In genomic region chr3:66463054-66463631, GRCh38 we compare ENCODE assay signal across 17 cellular contexts. TPM values are rescaled to one million over a fixed set of nuclear protein-coding genes. Genes with fewer than 3 reads are reported as not detected.
DNase-seq lines count a peak whose midpoint lies in the region; ATAC-seq and TF ChIP-seq lines count a peak whose summit lies in the region.
"Had no signal": no experiment of that assay in that cellular context is flagged by ENCODE, and none has a peak within 500 bp of the region (broad histone marks: within the 10 kb centered on the region; RNA-seq: fewer than 3 reads in every experiment).

No MANE protein-coding gene starts in this region.

- in situ Hi-C loops in mammary epithelial cell (cut with MboI; ENCODE audit: low sequenced_read_pairs in 2 of 2) = no loop called here

- WGBS in mammary epithelial cell (ENCODE audit: low coverage, missing lambda C conversion rate) = 65% methylated on average over 7 of the region's 7 CpGs
- 80% methylated on average over 7 of the region's 7 CpGs for WGBS in mesenchymal stem cell

- no peak overlapping the region for H3K4me2 ChIP-seq in Karpas-422 (ENCODE audit: low read depth, low read length, poor library complexity, severe bottlenecking)
- H3K4me2 ChIP-seq in mammary epithelial cell (ENCODE audit: insufficient read depth, low read depth, low read length) = no peak overlapping the region
- no peak overlapping the region for H3K4me2 ChIP-seq in mesenchymal stem cell (ENCODE audit: low read length, poor library complexity, severe bottlenecking)

- no peak overlapping the region for H2BK5ac ChIP-seq in mesenchymal stem cell (ENCODE audit: low read depth, low read length, poor library complexity, severe bottlenecking)

- H3K14ac ChIP-seq in mesenchymal stem cell (ENCODE audit: low read length in 2 of 2) = no peak overlapping the region

- no peak overlapping the region for H3K23ac ChIP-seq in mesenchymal stem cell (ENCODE audit: low read length in 2 of 2)

- TF ChIP-seq CTCF in mammary epithelial cell (conservative IDR thresholded peaks at IDR 0.05 in 1 of 2, IDR thresholded peaks at IDR 0.05 in 1 of 2; ENCODE audit: extremely low read depth in 1 of 2, insufficient read depth in 1 of 2, low read depth in 1 of 2, low read length in 2 of 2) = no peak

- no TSS peak for BruUV-seq in mammary epithelial cell (replicated peaks; lab: Mats Ljungman, UMichigan)

- ATAC-seq in GM21526 (IDR thresholded peaks at IDR 0.05; ENCODE audit: low FRiP score, unreplicated experiment) = no peak
- ATAC-seq: activated CD8-positive, alpha-beta T cell treated with anti-CD3 and anti-CD28 coated beads, Interleukin-2, amount 10 ng/mL, durations not matched to agents 7 days and 5 days; natural killer cell treated with Interleukin-12 subunit alpha and Interleukin-12 subunit beta and Interleukin-15 and Interleukin-18, amount 100 ng/mL, for 72 hours; Panc1 had no signal

- DNase-seq in Karpas-422 (no peak), mammary epithelial cell (no peak), mesenchymal stem cell (peak; percentile 44), GM03348 (ENCODE audit: low spot score) (no peak), NCI-H774 (lab: John Stamatoyannopoulos, UW) (no peak)
- DNase-seq: activated CD8-positive, alpha-beta T cell treated with anti-CD3 and anti-CD28 coated beads, Interleukin-2, amount 10 ng/mL, durations not matched to agents 7 days and 5 days; activated effector memory CD4-positive, alpha-beta T cell treated with Interleukin-2 at 50 U/mL for 16 hours; anterior cingulate cortex; HCEC 1CT; hypothalamus; KBM-7; NCI-H146; NCI-H524 had no signal

- dilution Hi-C loops in mammary epithelial cell (cut with HindIII; ENCODE audit: low sequenced_read_pairs) = no loop called here

- no peaks in the 10 kb centered on the region for H3K9me2 ChIP-seq in Karpas-422 (replicated peaks; ENCODE audit: insufficient read depth, low read length)

- H3K18ac ChIP-seq in mesenchymal stem cell (ENCODE audit: low read depth in 1 of 2, low read length in 2 of 2) = no peak overlapping the region

- H3K4me1 ChIP-seq in Karpas-422 (ENCODE audit: low read length) = peaks cover 89% of the 10 kb centered on the region
- peaks cover 17% of the 10 kb centered on the region for H3K4me1 ChIP-seq in mammary epithelial cell (ENCODE audit: insufficient read depth, low read length)
- peaks cover 9% of the 10 kb centered on the region for H3K4me1 ChIP-seq in mesenchymal stem cell (ENCODE audit: control insufficient read depth, insufficient read depth, low read depth, low read length)
- H3K4me1 ChIP-seq in stomach smooth muscle (ENCODE audit: control insufficient read depth, insufficient read depth, low read length) = peaks cover 53% of the 10 kb centered on the region

- H2BK12ac ChIP-seq in mesenchymal stem cell (ENCODE audit: low read length in 2 of 2) = no peak overlapping the region

- H2AK5ac ChIP-seq in mesenchymal stem cell (ENCODE audit: low read length, severe bottlenecking) = no peak overlapping the region

- H2BK15ac ChIP-seq in mesenchymal stem cell (ENCODE audit: low read depth, poor library complexity, severe bottlenecking) = no peak overlapping the region

- H4K8ac ChIP-seq in mesenchymal stem cell (ENCODE audit: low read length) = no peak overlapping the region

- H2BK120ac ChIP-seq in mesenchymal stem cell (ENCODE audit: low read depth, low read length) = no peak overlapping the region

- CTCF ChIA-PET in mammary epithelial cell (lab: Charles Lee; ENCODE audit: low non-redundant PET) = interaction anchor here (0.7 kb wide), 1 partner anchor 12 kb away, joined by 3 read pairs; no protein-coding TSS in a partner anchor

- no peak overlapping the region for H3K4me3 ChIP-seq in Karpas-422 (ENCODE audit: low read length)
- no peak overlapping the region for H3K4me3 ChIP-seq in mammary epithelial cell (replicated peaks in 1 of 3; ENCODE audit: insufficient read depth in 1 of 3, low read depth in 2 of 3, low read length in 3 of 3)
- no peak overlapping the region for H3K4me3 ChIP-seq in mesenchymal stem cell (ENCODE audit: insufficient read depth in 1 of 2, low read depth in 1 of 2, low read length in 2 of 2)
- peak overlapping the region in 1 of 2 donors; percentile 47 for H3K4me3 ChIP-seq in stomach smooth muscle (ENCODE audit: low read length in 2 of 2)

- H4K91ac ChIP-seq in mesenchymal stem cell (ENCODE audit: low read length) = no peak overlapping the region

- no peaks in the 10 kb centered on the region for H3K9me3 ChIP-seq in Karpas-422 (ENCODE audit: low read length)
- H3K9me3 ChIP-seq in mammary epithelial cell (replicated peaks; ENCODE audit: insufficient read depth, low read length) = no peaks in the 10 kb centered on the region
- no peaks in the 10 kb centered on the region for H3K9me3 ChIP-seq in mesenchymal stem cell (ENCODE audit: control insufficient read depth, low read length)
- H3K9me3 ChIP-seq in stomach smooth muscle (ENCODE audit: control insufficient read depth in 2 of 2, low read length in 2 of 2) = no peaks in the 10 kb centered on the region

- H3K9ac ChIP-seq in Karpas-422 (ENCODE audit: low read length) (peak overlapping the region; percentile 31; the same call in 1 of the 2 replicates), mammary epithelial cell (ENCODE audit: insufficient read depth, low read length) (no peak overlapping the region), mesenchymal stem cell (ENCODE audit: low read length) (no peak overlapping the region), stomach smooth muscle (ENCODE audit: low read length in 2 of 2) (no peak overlapping the region)

- H3K36me3 ChIP-seq in Karpas-422 (ENCODE audit: insufficient read depth, low read length) (peaks cover 11% of the 10 kb centered on the region; the same call in 1 of the 2 replicates), mammary epithelial cell (ENCODE audit: insufficient read depth, low read length) (no peaks in the 10 kb centered on the region), mesenchymal stem cell (ENCODE audit: control insufficient read depth in 1 of 2, insufficient read depth in 2 of 2, low read depth in 1 of 2, low read length in 2 of 2) (peaks cover 10 to 21% of the 10 kb centered on the region in 2 experiments), stomach smooth muscle (ENCODE audit: control insufficient read depth in 2 of 2, insufficient read depth in 2 of 2, low read length in 2 of 2) (peaks cover 8 to 14% of the 10 kb centered on the region in 2 donors)

- H4K20me1 ChIP-seq in Karpas-422 (ENCODE audit: insufficient read depth, low read depth, low read length) (no peaks in the 10 kb centered on the region), mammary epithelial cell (ENCODE audit: insufficient read depth, low read length) (no peaks in the 10 kb centered on the region)

- H3K27ac ChIP-seq in Karpas-422 (ENCODE audit: low read length) (peak overlapping the region; percentile 93), mammary epithelial cell (ENCODE audit: insufficient read depth, low read depth, low read length) (no peak overlapping the region), mesenchymal stem cell (ENCODE audit: low read length, poor library complexity, severe bottlenecking) (no peak overlapping the region), stomach smooth muscle (ENCODE audit: low read length) (peak overlapping the region; percentile 41)

- H3K27me3 ChIP-seq in Karpas-422 (ENCODE audit: low read length) (no peaks in the 10 kb centered on the region), mammary epithelial cell (ENCODE audit: insufficient read depth, low read length) (no peaks in the 10 kb centered on the region), mesenchymal stem cell (ENCODE audit: control insufficient read depth in 1 of 2, insufficient read depth in 1 of 2, low read length in 2 of 2) (no peaks in the 10 kb centered on the region), stomach smooth muscle (ENCODE audit: control insufficient read depth in 1 of 2, insufficient read depth in 2 of 2, low read length in 2 of 2) (no peaks in the 10 kb centered on the region)

- H3K79me2 ChIP-seq in Karpas-422 (ENCODE audit: low read length) = peaks cover 64% of the 10 kb centered on the region
- H3K79me2 ChIP-seq in mammary epithelial cell (ENCODE audit: insufficient read depth, low read length) = no peaks in the 10 kb centered on the region

- H3K4ac ChIP-seq in mesenchymal stem cell (ENCODE audit: low read depth in 1 of 2, low read length in 2 of 2) = no peak overlapping the region

- intact Hi-C loops in mammary epithelial cell (cut with micrococcal nuclease) = no loop called here

- H2AFZ ChIP-seq in Karpas-422 (ENCODE audit: low read length) = no peak overlapping the region
- H2AFZ ChIP-seq in mammary epithelial cell (ENCODE audit: low read depth, low read length) = peak overlapping the region; percentile 29
- no peak overlapping the region for H2AFZ ChIP-seq in mesenchymal stem cell (ENCODE audit: low read depth, low read length)

- peaks cover 25% of the 10 kb centered on the region for H3K79me1 ChIP-seq in mesenchymal stem cell (replicated peaks; ENCODE audit: low read length, poor library complexity, severe bottlenecking)

RNA-seq across cellular contexts. Expression of gene LRIG1, which starts 37.7 kb away (rescaled TPM):
- total RNA-seq in Karpas-422 (2014; rRNA removed; shearing (Covaris generic); ENCODE audit: low replicate concordance) = 52.4 and 75.4 TPM in 2 replicates
- total RNA-seq in mammary epithelial cell = 10 to 100 TPM; 11.7 to 15.3 TPM
- polyA plus RNA-seq in mammary epithelial cell = 10.4 TPM
- polyA minus RNA-seq in mammary epithelial cell = 82.8 TPM
- polyA plus RNA-seq in mesenchymal stem cell (2013, experiment 1 of 2) = 11.6 TPM
- polyA plus RNA-seq in mesenchymal stem cell (2013, experiment 2 of 2) = 12.2 TPM

Comparison
In these comparisons a context has a peak if more than half of its experiments do, and no peak if none do; other contexts are left out.
1. H3K27ac ChIP-seq: peak in Karpas-422 (single experiment) and stomach smooth muscle (single experiment); none in mammary epithelial cell (single experiment) and mesenchymal stem cell (single experiment).